Comparison of ENCODE assay signal across 8 cellular contexts in genomic region chr7:132318338-132319318, GRCh38.
DNase-seq lines count a peak whose midpoint lies in the region; ATAC-seq, FAIRE-seq and TF ChIP-seq lines count a peak whose summit lies in the region.

No MANE protein-coding gene starts in this region.

- H3K27me3 Mint-ChIP-seq in central memory CD8-positive, alpha-beta T cell: peaks cover 73% of the 10 kb centered on the region

- peaks cover 7% of the 10 kb centered on the region for H3K9me3 Mint-ChIP-seq in central memory CD8-positive, alpha-beta T cell

- no peak overlapping the region for H3K4me3 Mint-ChIP-seq in central memory CD8-positive, alpha-beta T cell

- FAIRE-seq in kidney (lab: Jason Lieb, UNC): no peak

- H3K9me3 ChIP-seq in kidney (ENCODE audit: control insufficient read depth in 1 of 2, low read length in 2 of 2): no peaks in the 10 kb centered on the region

- DNase-seq in AG09319 (ENCODE audit: extremely low read depth, low read depth) (peak; percentile 56), NCI-H460 (ENCODE audit: extremely low read depth, low read depth) (peak; percentile 75), kidney (peak; percentile 93)
- peak; percentile 81 for DNase-seq in activated CD4-positive, CD25-positive, alpha-beta regulatory T cell treated with anti-CD3 and anti-CD28 coated beads, Interleukin-2, amount 50 U/mL, for 72 hours
- DNase-seq in central memory CD8-positive, alpha-beta T cell (ENCODE audit: low spot score in 2 of 2): peak; percentile 52 to 60
- DNase-seq in stimulated activated CD4-positive, alpha-beta T cell treated with anti-CD3 and anti-CD28 coated beads, Interleukin-2, amount 100 ng/mL, for 24 hours: peak; percentile 80 to 85

- H3K36me3 Mint-ChIP-seq in central memory CD8-positive, alpha-beta T cell (ENCODE audit: insufficient read depth): peaks cover 3% of the 10 kb centered on the region

- no peaks in the 10 kb centered on the region for H3K4me1 ChIP-seq in kidney (ENCODE audit: control insufficient read depth in 1 of 2, insufficient read depth in 1 of 2, low read depth in 1 of 2, low read length in 2 of 2)

- H3K36me3 ChIP-seq in kidney (ENCODE audit: control insufficient read depth in 1 of 2, insufficient read depth in 2 of 2, low read length in 2 of 2): no peaks in the 10 kb centered on the region

- peak; percentile 92 for TF ChIP-seq CTCF in AG09319 (IDR thresholded peaks at IDR 0.05; ENCODE audit: low read depth, low read length)
- TF ChIP-seq CTCF in kidney (IDR thresholded peaks at IDR 0.05; ENCODE audit: borderline replicate concordance, extremely low read depth, insufficient read depth): peak; percentile 97

- intact Hi-C loops in kidney (cut with DNase I): loop anchor here (5.0 kb wide), 1 partner anchor 264 kb away; no protein-coding TSS in a partner anchor

- no peak overlapping the region for H3K27ac Mint-ChIP-seq in central memory CD8-positive, alpha-beta T cell (ENCODE audit: low read depth)

- peak; percentile 85 for ATAC-seq in GM18907 (IDR thresholded peaks at IDR 0.05; ENCODE audit: unreplicated experiment)
- ATAC-seq in HG03439 (IDR thresholded peaks at IDR 0.05; ENCODE audit: unreplicated experiment): peak; percentile 94
- ATAC-seq in central memory CD8-positive, alpha-beta T cell (replicated peaks; ENCODE audit: extremely low read depth, poor library complexity, severe bottlenecking): peak; percentile 82

- no peak overlapping the region for H3K9ac ChIP-seq in kidney (ENCODE audit: low read length in 2 of 2)

- H3K4me3 ChIP-seq in kidney (ENCODE audit: low read length in 2 of 2): peak overlapping the region in 1 of 2 donors; percentile 5

- no peak overlapping the region for H3K27ac ChIP-seq in kidney (ENCODE audit: low read depth in 2 of 2, low read length in 2 of 2)

- peaks cover 7% of the 10 kb centered on the region for H3K4me1 Mint-ChIP-seq in central memory CD8-positive, alpha-beta T cell
